ENCODE assay signal across 13 cellular contexts in the genomic region with DNA sequence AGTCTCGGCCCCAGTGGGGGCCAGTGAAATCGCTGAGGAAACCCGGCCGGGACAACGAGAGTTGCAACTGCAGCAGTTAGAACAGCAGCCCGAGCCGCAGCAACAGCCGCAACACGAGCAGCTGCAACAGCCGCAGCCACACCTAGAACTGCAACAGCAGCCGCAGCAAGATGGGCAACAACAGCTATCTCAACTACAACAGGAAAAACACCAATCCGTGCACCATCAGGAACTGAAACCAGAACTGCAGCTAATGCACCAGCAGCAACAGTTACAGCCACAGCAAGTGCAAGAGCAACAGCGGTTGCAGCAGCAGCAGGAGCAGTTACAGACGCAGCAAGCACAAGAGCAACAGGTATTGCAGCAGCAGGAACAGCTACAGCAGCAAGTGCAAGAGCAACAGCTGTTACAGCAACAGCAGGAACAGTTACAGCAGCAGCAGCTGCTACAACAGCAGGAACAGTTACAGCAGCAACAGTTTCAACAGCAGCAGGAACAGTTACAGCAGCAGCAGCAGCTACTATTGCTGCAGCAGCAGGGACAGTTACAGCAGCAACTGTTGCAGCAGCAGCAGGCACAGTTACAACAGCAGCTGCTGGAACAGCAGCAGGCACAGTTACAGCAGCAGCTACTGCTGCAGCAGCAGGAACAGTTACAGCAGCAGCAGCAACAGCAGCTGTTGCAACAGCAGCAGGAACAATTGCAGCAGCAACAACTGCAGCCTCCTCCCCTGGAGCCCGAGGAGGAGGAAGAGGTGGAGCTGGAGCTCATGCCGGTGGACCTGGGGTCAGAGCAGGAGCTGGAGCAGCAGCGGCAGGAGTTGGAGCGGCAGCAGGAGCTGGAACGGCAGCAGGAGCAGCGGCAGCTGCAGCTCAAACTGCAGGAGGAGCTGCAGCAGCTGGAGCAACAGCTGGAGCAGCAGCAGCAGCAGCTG. TPM values are rescaled to one million over a fixed set of nuclear protein-coding genes. Genes with fewer than 3 reads are reported as not detected.
DNase-seq lines count a peak whose midpoint lies in the region; ATAC-seq and TF ChIP-seq lines count a peak whose summit lies in the region.
"Had no signal": no experiment of that assay in that cellular context is flagged by ENCODE, and none has a peak within 500 bp of the region (broad histone marks: within the 10 kb centered on the region; RNA-seq: fewer than 3 reads in every experiment).

No MANE protein-coding gene starts in this region.

- no peak overlapping the region for H3K27ac Mint-ChIP-seq in activated naive CD8-positive, alpha-beta T cell
- no peak overlapping the region for H3K27ac Mint-ChIP-seq in activated naive CD8-positive, alpha-beta T cell treated with anti-CD3 and anti-CD28 coated beads for 36 hours
- H3K27ac Mint-ChIP-seq in endothelial cell (ENCODE audit: unreplicated experiment) = no peak overlapping the region
- no peak overlapping the region for H3K27ac Mint-ChIP-seq in T-helper 2 cell treated with Interferon-gamma antibody and Interleukin-4, amounts not matched to agents 5 μg/mL and 100 μg/mL, for 36 hours

- WGBS in thymus = 96% methylated on average over 20 of the region's 20 CpGs

- peaks cover 55% of the 10 kb centered on the region for H3K4me1 Mint-ChIP-seq in activated naive CD8-positive, alpha-beta T cell (ENCODE audit: low read depth)
- H3K4me1 Mint-ChIP-seq in activated naive CD8-positive, alpha-beta T cell treated with anti-CD3 and anti-CD28 coated beads for 36 hours = peaks cover 31% of the 10 kb centered on the region
- peaks cover 15% of the 10 kb centered on the region for H3K4me1 Mint-ChIP-seq in endothelial cell (ENCODE audit: unreplicated experiment)
- H3K4me1 Mint-ChIP-seq in T-helper 2 cell treated with Interferon-gamma antibody and Interleukin-4, amounts not matched to agents 5 μg/mL and 100 μg/mL, for 36 hours (ENCODE audit: low read depth) = peaks cover 20% of the 10 kb centered on the region

- H3K36me3 ChIP-seq in thymus (ENCODE audit: control insufficient read depth, insufficient read depth) = peaks cover 14% of the 10 kb centered on the region

- H3K4me3 ChIP-seq in thymus (ENCODE audit: low read length) = no peak overlapping the region
- H3K4me3 ChIP-seq: adrenal gland had no signal

- no peak for TF ChIP-seq CTCF in endothelial cell (IDR thresholded peaks at IDR 0.05; ENCODE audit: unreplicated experiment)

- H3K4me3 Mint-ChIP-seq in activated naive CD8-positive, alpha-beta T cell = peak overlapping the region; percentile 27
- no peak overlapping the region for H3K4me3 Mint-ChIP-seq in activated naive CD8-positive, alpha-beta T cell treated with anti-CD3 and anti-CD28 coated beads for 36 hours
- H3K4me3 Mint-ChIP-seq in endothelial cell (ENCODE audit: unreplicated experiment) = peak overlapping the region; percentile 60
- H3K4me3 Mint-ChIP-seq in T-helper 2 cell treated with Interferon-gamma antibody and Interleukin-4, amounts not matched to agents 5 μg/mL and 100 μg/mL, for 36 hours = no peak overlapping the region

- peaks cover 42% of the 10 kb centered on the region for H3K4me1 ChIP-seq in thymus (ENCODE audit: control insufficient read depth, insufficient read depth, low read length)
- H3K4me1 ChIP-seq: adrenal gland had no signal

- ATAC-seq in GM18873 (IDR thresholded peaks at IDR 0.05; ENCODE audit: low FRiP score, unreplicated experiment) = no peak
- ATAC-seq in GM19395 (IDR thresholded peaks at IDR 0.05; ENCODE audit: unreplicated experiment) = no peak

- H3K36me3 Mint-ChIP-seq in activated naive CD8-positive, alpha-beta T cell = peaks cover 3% of the 10 kb centered on the region
- H3K36me3 Mint-ChIP-seq in activated naive CD8-positive, alpha-beta T cell treated with anti-CD3 and anti-CD28 coated beads for 36 hours = peaks cover 13% of the 10 kb centered on the region
- peaks cover 26% of the 10 kb centered on the region for H3K36me3 Mint-ChIP-seq in endothelial cell (ENCODE audit: low read depth, unreplicated experiment)
- H3K36me3 Mint-ChIP-seq in T-helper 2 cell treated with Interferon-gamma antibody and Interleukin-4, amounts not matched to agents 5 μg/mL and 100 μg/mL, for 36 hours (ENCODE audit: low read depth) = no peaks in the 10 kb centered on the region

- no peak for DNase-seq in activated naive CD8-positive, alpha-beta T cell treated with anti-CD3 and anti-CD28 coated beads for 36 hours
- DNase-seq in NCI-H2171 treated with DMSO at 0.1 percent for 48 hours (lab: John Stamatoyannopoulos, UW) (peak; percentile 42), endothelial cell (ENCODE audit: low spot score) (no peak)
- DNase-seq in T-helper 2 cell treated with Interferon-gamma antibody and Interleukin-4, amounts not matched to agents 5 μg/mL and 100 μg/mL, for 36 hours (ENCODE audit: low spot score) = no peak
- DNase-seq: adrenal gland; DMS53; NCI-H226; SK-N-SH; stimulated activated CD4-positive, alpha-beta T cell treated with anti-CD3 and anti-CD28 coated beads, Interleukin-12 subunit alpha, Interleukin-12 subunit beta, amount 100 ng/mL, for 4 hours had no signal

- no peaks in the 10 kb centered on the region for H3K9me3 ChIP-seq in thymus (ENCODE audit: control insufficient read depth)
- H3K9me3 ChIP-seq: adrenal gland, SK-N-SH had no signal

- no peaks in the 10 kb centered on the region for H3K9me3 Mint-ChIP-seq in activated naive CD8-positive, alpha-beta T cell (ENCODE audit: low read depth)
- no peaks in the 10 kb centered on the region for H3K9me3 Mint-ChIP-seq in activated naive CD8-positive, alpha-beta T cell treated with anti-CD3 and anti-CD28 coated beads for 36 hours
- no peaks in the 10 kb centered on the region for H3K9me3 Mint-ChIP-seq in endothelial cell (ENCODE audit: unreplicated experiment)
- no peaks in the 10 kb centered on the region for H3K9me3 Mint-ChIP-seq in T-helper 2 cell treated with Interferon-gamma antibody and Interleukin-4, amounts not matched to agents 5 μg/mL and 100 μg/mL, for 36 hours

- H3K27me3 ChIP-seq in thymus (ENCODE audit: control insufficient read depth, insufficient read depth) = no peaks in the 10 kb centered on the region
- H3K27me3 ChIP-seq: adrenal gland had no signal

- H3K27ac ChIP-seq in thymus (ENCODE audit: low read depth) = peak overlapping the region; percentile 39
- H3K27ac ChIP-seq: adrenal gland had no signal

- no peaks in the 10 kb centered on the region for H3K27me3 Mint-ChIP-seq in activated naive CD8-positive, alpha-beta T cell
- H3K27me3 Mint-ChIP-seq in activated naive CD8-positive, alpha-beta T cell treated with anti-CD3 and anti-CD28 coated beads for 36 hours = no peaks in the 10 kb centered on the region
- peaks cover 24% of the 10 kb centered on the region for H3K27me3 Mint-ChIP-seq in endothelial cell (ENCODE audit: unreplicated experiment)
- peaks cover 25% of the 10 kb centered on the region for H3K27me3 Mint-ChIP-seq in T-helper 2 cell treated with Interferon-gamma antibody and Interleukin-4, amounts not matched to agents 5 μg/mL and 100 μg/mL, for 36 hours (ENCODE audit: low read depth)

RNA-seq across cellular contexts. Expression of gene ZNF853, which starts 6.1 kb away (rescaled TPM):
- total RNA-seq in activated naive CD8-positive, alpha-beta T cell treated with anti-CD3 and anti-CD28 coated beads for 36 hours = 1 to 10 TPM; 2.2 TPM
- total RNA-seq in endothelial cell (ENCODE audit: unreplicated experiment) = 7.9 TPM
- polyA plus RNA-seq in thymus = 3.3 TPM

RNA-seq across cellular contexts. Expression of gene ZNF316, which starts 15.7 kb away (rescaled TPM):
- 10 to 100 TPM; 17.2 to 19.0 TPM for total RNA-seq in activated naive CD8-positive, alpha-beta T cell treated with anti-CD3 and anti-CD28 coated beads for 36 hours
- 42.2 TPM for total RNA-seq in endothelial cell (ENCODE audit: unreplicated experiment)
- polyA plus RNA-seq in thymus = 40.3 TPM

RNA-seq across cellular contexts. Expression of gene INTS15, which starts 31.6 kb away (rescaled TPM):
- total RNA-seq in activated naive CD8-positive, alpha-beta T cell treated with anti-CD3 and anti-CD28 coated beads for 36 hours = 10 to 100 TPM; 31.9 to 35.0 TPM
- 39.6 TPM for total RNA-seq in endothelial cell (ENCODE audit: unreplicated experiment)
- 28.7 TPM for polyA plus RNA-seq in thymus

RNA-seq across cellular contexts. Expression of gene ZDHHC4, which starts 44.2 kb away (rescaled TPM):
- total RNA-seq in activated naive CD8-positive, alpha-beta T cell treated with anti-CD3 and anti-CD28 coated beads for 36 hours = 10 to 100 TPM; 31.4 to 40.2 TPM
- 44.0 TPM for total RNA-seq in endothelial cell (ENCODE audit: unreplicated experiment)
- polyA plus RNA-seq in thymus = 38.2 TPM

Comparison
In these comparisons a context has a peak if more than half of its experiments do, and no peak if none do; other contexts are left out.
1. H3K4me3 Mint-ChIP-seq: peak in activated naive CD8-positive, alpha-beta T cell (single experiment) and endothelial cell (single experiment); none in activated naive CD8-positive, alpha-beta T cell treated with anti-CD3 and anti-CD28 coated beads for 36 hours (single experiment) and T-helper 2 cell treated with Interferon-gamma antibody and Interleukin-4, amounts not matched to agents 5 μg/mL and 100 μg/mL, for 36 hours (single experiment).